Comparison of ENCODE assay signal across 11 cellular contexts in the genomic region with DNA sequence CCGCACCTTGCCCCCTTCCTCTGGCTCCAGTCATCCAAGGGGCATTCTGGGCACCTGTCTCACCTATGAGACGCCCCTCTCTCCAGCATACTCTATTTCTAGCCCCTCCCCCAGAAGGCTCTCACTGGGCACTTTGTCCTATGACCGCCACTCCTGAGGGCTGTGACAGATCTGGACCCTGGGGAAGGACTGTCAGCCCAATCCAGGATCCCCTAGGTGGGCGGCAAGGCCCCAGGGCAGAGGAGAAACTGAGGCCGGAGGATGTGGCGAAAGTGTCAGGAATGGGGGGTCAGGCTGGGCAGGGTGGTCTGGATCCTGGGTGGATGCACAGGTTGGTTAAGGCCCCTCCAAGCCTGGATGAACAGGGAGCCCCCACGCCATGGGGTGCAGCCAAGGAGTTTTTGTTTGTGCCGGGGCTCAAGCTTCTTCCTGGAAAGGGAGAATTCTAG. TPM values are rescaled to one million over a fixed set of nuclear protein-coding genes. Genes with fewer than 3 reads are reported as not detected.
DNase-seq lines count a peak whose midpoint lies in the region; ATAC-seq and TF ChIP-seq lines count a peak whose summit lies in the region.
"Had no signal": no experiment of that assay in that cellular context is flagged by ENCODE, and none has a peak within 500 bp of the region (broad histone marks: within the 10 kb centered on the region; RNA-seq: fewer than 3 reads in every experiment).

No MANE protein-coding gene starts in this region.

- no peaks in the 10 kb centered on the region for H3K9me3 ChIP-seq in WERI-Rb-1 (ENCODE audit: severe bottlenecking)
- H3K9me3 ChIP-seq: body of pancreas had no signal

- no peak overlapping the region for H3K27ac ChIP-seq in WERI-Rb-1
- H3K27ac ChIP-seq: body of pancreas had no signal

- no peaks in the 10 kb centered on the region for H3K4me1 Mint-ChIP-seq in glutamatergic neuron (ENCODE audit: low read depth, unreplicated experiment)
- peaks cover 10% of the 10 kb centered on the region for H3K4me1 Mint-ChIP-seq in stimulated activated memory B cell treated with anti-CD40 and anti-IgM and Interleukin-4, amounts not matched to agents 10 μg/mL and 1 μg/mL and 100 μg/mL, for 72 hours

- peak overlapping the region; percentile 85 for H3K4me3 Mint-ChIP-seq in glutamatergic neuron (ENCODE audit: unreplicated experiment)
- peak overlapping the region; percentile 76 for H3K4me3 Mint-ChIP-seq in stimulated activated memory B cell treated with anti-CD40 and anti-IgM and Interleukin-4, amounts not matched to agents 10 μg/mL and 1 μg/mL and 100 μg/mL, for 72 hours

- peak; percentile 58 for DNase-seq in activated CD8-positive, alpha-beta memory T cell treated with anti-CD3 and anti-CD28 coated beads for 24 hours
- no peak for DNase-seq in activated CD8-positive, alpha-beta memory T cell treated with anti-CD3 and anti-CD28 coated beads, Interleukin-2, amount 50 U/mL, for 48 hours
- DNase-seq in WERI-Rb-1 (no peak), glutamatergic neuron (no peak), NCI-H510A treated with DMSO at 0.1 percent for 48 hours (lab: John Stamatoyannopoulos, UW) (no peak), DMS 273 (lab: John Stamatoyannopoulos, UW; ENCODE audit: unreplicated experiment) (no peak)
- DNase-seq: left cardiac atrium, NCI-H1048 had no signal

- peak overlapping the region; percentile 70 for H3K4me3 ChIP-seq in WERI-Rb-1 (ENCODE audit: low read depth, low read length)

- no peak overlapping the region for H3K27ac Mint-ChIP-seq in glutamatergic neuron (ENCODE audit: unreplicated experiment)
- no peak overlapping the region for H3K27ac Mint-ChIP-seq in stimulated activated memory B cell treated with anti-CD40 and anti-IgM and Interleukin-4, amounts not matched to agents 10 μg/mL and 1 μg/mL and 100 μg/mL, for 72 hours

- H3K9me3 Mint-ChIP-seq in glutamatergic neuron (ENCODE audit: unreplicated experiment): peaks cover 3% of the 10 kb centered on the region
- no peaks in the 10 kb centered on the region for H3K9me3 Mint-ChIP-seq in stimulated activated memory B cell treated with anti-CD40 and anti-IgM and Interleukin-4, amounts not matched to agents 10 μg/mL and 1 μg/mL and 100 μg/mL, for 72 hours

- ATAC-seq in stimulated activated memory B cell treated with anti-CD40 and anti-IgM and Interleukin-4, amounts not matched to agents 10 μg/mL and 1 μg/mL and 100 μg/mL, for 72 hours: no peak
- ATAC-seq in GM18511 (IDR thresholded peaks at IDR 0.05; ENCODE audit: unreplicated experiment): no peak

- peaks cover 12% of the 10 kb centered on the region for H3K27me3 Mint-ChIP-seq in glutamatergic neuron (ENCODE audit: unreplicated experiment)
- peaks cover 50% of the 10 kb centered on the region for H3K27me3 Mint-ChIP-seq in stimulated activated memory B cell treated with anti-CD40 and anti-IgM and Interleukin-4, amounts not matched to agents 10 μg/mL and 1 μg/mL and 100 μg/mL, for 72 hours

- H3K36me3 Mint-ChIP-seq in glutamatergic neuron (ENCODE audit: unreplicated experiment): peaks cover 4% of the 10 kb centered on the region
- peaks cover 7% of the 10 kb centered on the region for H3K36me3 Mint-ChIP-seq in stimulated activated memory B cell treated with anti-CD40 and anti-IgM and Interleukin-4, amounts not matched to agents 10 μg/mL and 1 μg/mL and 100 μg/mL, for 72 hours

- H3K36me3 ChIP-seq in WERI-Rb-1: peaks cover 7% of the 10 kb centered on the region

- no peak for TF ChIP-seq CTCF in WERI-Rb-1 (IDR thresholded peaks at IDR 0.05; ENCODE audit: low read depth, low read length)
- TF ChIP-seq CTCF in glutamatergic neuron (IDR thresholded peaks at IDR 0.05; ENCODE audit: partially characterized antibody, unreplicated experiment): no peak

- peaks cover 4% of the 10 kb centered on the region for H3K27me3 ChIP-seq in WERI-Rb-1 (ENCODE audit: insufficient read depth, low read depth, severe bottlenecking)
- H3K27me3 ChIP-seq: body of pancreas had no signal

RNA-seq across cellular contexts. Expression of a gene that starts 16.2 kb away (rescaled TPM):
- 8.3 TPM for total RNA-seq in glutamatergic neuron (ENCODE audit: unreplicated experiment)

RNA-seq across cellular contexts. Expression of a gene that starts 34.2 kb away (rescaled TPM):
- 39.6 TPM for total RNA-seq in glutamatergic neuron (ENCODE audit: unreplicated experiment)
